27 cellular contexts compared by ENCODE assay signal in genomic region chr13:30846844-30847243, GRCh38. TPM values are rescaled to one million over a fixed set of nuclear protein-coding genes. Genes with fewer than 3 reads are reported as not detected.
DNase-seq lines count a peak whose midpoint lies in the region; ATAC-seq, FAIRE-seq and TF ChIP-seq lines count a peak whose summit lies in the region.
"Had no signal": no experiment of that assay in that cellular context is flagged by ENCODE, and none has a peak within 500 bp of the region (broad histone marks: within the 10 kb centered on the region; RNA-seq: fewer than 3 reads in every experiment).

No MANE protein-coding gene starts in this region.

- peak overlapping the region; percentile 7; the same call in 1 of the 2 replicates for H3K9ac ChIP-seq in HepG2 (ENCODE audit: insufficient read depth, low read depth, low read length)

- H3K27me3 Mint-ChIP-seq in activated T-helper 17 cell treated with anti-CD3 and anti-CD28 coated beads, Interleukin-2, amount 50 U/mL, for 72 hours: no peaks in the 10 kb centered on the region
- H3K27me3 Mint-ChIP-seq in CD8-positive, alpha-beta memory T cell: peaks cover 0 to 10% of the 10 kb centered on the region in 2 donors

- H3K9me3 ChIP-seq in HepG2 (ENCODE audit: low read length): no peaks in the 10 kb centered on the region
- H3K9me3 ChIP-seq in right lobe of liver: no peaks in the 10 kb centered on the region
- H3K9me3 ChIP-seq in CD8-positive, alpha-beta memory T cell (ENCODE audit: low read length): no peaks in the 10 kb centered on the region
- H3K9me3 ChIP-seq: HAP-1, uterus had no signal

- peak overlapping the region; percentile 57 for H3K4me2 ChIP-seq in HepG2 (ENCODE audit: low read depth, low read length)

- H3K36me3 ChIP-seq in HepG2 (replicated peaks in 1 of 2; ENCODE audit: control insufficient read depth in 1 of 2, insufficient read depth in 2 of 2, low read length in 2 of 2) (no peaks in the 10 kb centered on the region), right lobe of liver (no peaks in the 10 kb centered on the region)
- H3K36me3 ChIP-seq in CD8-positive, alpha-beta memory T cell (ENCODE audit: insufficient read depth, low read length): no peaks in the 10 kb centered on the region
- H3K36me3 ChIP-seq: esophagus muscularis mucosa, HAP-1, uterus had no signal

- TF ChIP-seq RAD21 in HepG2 (CRISPR knock-in tag; IDR thresholded peaks at IDR 0.05): no peak

- TF ChIP-seq CTCF in HepG2 (CRISPR knock-in tag; IDR thresholded peaks at IDR 0.05) (no peak), right lobe of liver (IDR thresholded peaks at IDR 0.05) (no peak)

- CTCF ChIA-PET in HepG2 (lab: Yijun Ruan, JAX; ENCODE audit: low intra/inter-chr PET ratio, low total read pairs): no interaction called here
- CTCF ChIA-PET in CD8-positive, alpha-beta memory T cell (lab: Charles Lee): interaction anchor here (0.7 kb wide), 1 partner anchor 18 kb away, joined by 4 read pairs; no protein-coding TSS in a partner anchor

- no peak for TF ChIP-seq EP300 in HepG2 (IDR thresholded peaks at IDR 0.05; ENCODE audit: low read depth in 2 of 2, low read length in 2 of 2)
- no peak for TF ChIP-seq EP300 in HepG2 (CRISPR knock-in tag; IDR thresholded peaks at IDR 0.05; ENCODE audit: borderline replicate concordance)

- in situ Hi-C loops in HepG2 (cut with HindIII; ENCODE audit: extremely low pct_ligation_motif_present, low pct_unique_long_range_greater_than_20kb): no loop called here

- H3K27ac ChIP-seq in HepG2 (ENCODE audit: extremely low read length, insufficient read depth, low read length) (peak overlapping the region; percentile 76), right lobe of liver (no peak overlapping the region)
- H3K27ac ChIP-seq in CD8-positive, alpha-beta memory T cell (ENCODE audit: low read depth, low read length): no peak overlapping the region

- H3K4me3 Mint-ChIP-seq in activated T-helper 17 cell treated with anti-CD3 and anti-CD28 coated beads, Interleukin-2, amount 50 U/mL, for 72 hours: no peak overlapping the region
- H3K4me3 Mint-ChIP-seq in CD8-positive, alpha-beta memory T cell: peak overlapping the region in 2 of 7 donors; percentile 8 to 22
- H3K4me3 Mint-ChIP-seq: activated naive CD4-positive, alpha-beta T cell treated with anti-CD3 and anti-CD28 coated beads for 36 hours had no signal

- BruUV-seq in HepG2 (replicated peaks; lab: Mats Ljungman, UMichigan): no TSS peak

- no peaks in the 10 kb centered on the region for H3K36me3 Mint-ChIP-seq in activated T-helper 17 cell treated with anti-CD3 and anti-CD28 coated beads, Interleukin-2, amount 50 U/mL, for 72 hours (ENCODE audit: low read depth)
- H3K36me3 Mint-ChIP-seq in CD8-positive, alpha-beta memory T cell: peaks cover 0 to 4% (median 0%) of the 10 kb centered on the region in 3 donors

- 2% methylated on average over 7 of the region's 7 CpGs for WGBS in HepG2 (ENCODE audit: low lambda C conversion rate)
- WGBS in right lobe of liver (ENCODE audit: insufficient coverage, low coverage, low lambda C conversion rate, missing lambda C conversion rate): 69% methylated on average over 3 of the region's 7 CpGs

- H3K27me3 ChIP-seq in HepG2 (ENCODE audit: control insufficient read depth in 1 of 2, insufficient read depth in 2 of 2, low read length in 2 of 2) (no peaks in the 10 kb centered on the region), right lobe of liver (no peaks in the 10 kb centered on the region)
- no peaks in the 10 kb centered on the region for H3K27me3 ChIP-seq in CD8-positive, alpha-beta memory T cell (ENCODE audit: insufficient read depth, low read length, poor library complexity, severe bottlenecking)
- H3K27me3 ChIP-seq: esophagus muscularis mucosa, uterus had no signal

- FAIRE-seq in HepG2 (lab: Jason Lieb, UNC): peak; percentile 85

- no peak overlapping the region for H2AFZ ChIP-seq in HepG2 (ENCODE audit: low read length)

- ATAC-seq in HepG2: peak; percentile 67
- ATAC-seq in right lobe of liver: no peak
- peak; percentile 80 for ATAC-seq in activated T-helper 17 cell treated with anti-CD3 and anti-CD28 coated beads, Interleukin-2, amount 50 U/mL, for 72 hours (replicated peaks)
- no peak for ATAC-seq in GM19452 (IDR thresholded peaks at IDR 0.05; ENCODE audit: unreplicated experiment)
- ATAC-seq: left colon had no signal

- peak overlapping the region in 1 of 3 experiments; percentile 41; a peak in 2 of 6 replicates for H3K4me3 ChIP-seq in HepG2 (replicated peaks in 1 of 3; ENCODE audit: insufficient read depth in 1 of 3, low read depth in 2 of 3, low read length in 3 of 3)
- no peak overlapping the region for H3K4me3 ChIP-seq in right lobe of liver
- H3K4me3 ChIP-seq in CD8-positive, alpha-beta memory T cell (ENCODE audit: low read length): no peak overlapping the region
- H3K4me3 ChIP-seq: esophagus muscularis mucosa, HAP-1, uterus had no signal

- POLR2A ChIA-PET in HepG2 (lab: Yijun Ruan, JAX): interaction anchor here (0.8 kb wide), 1 partner anchor 230 kb away, joined by 3 read pairs; the partner anchor contains the start of gene USPL1
- POLR2A ChIA-PET in CD8-positive, alpha-beta memory T cell (lab: Charles Lee): no interaction called here

- intact Hi-C loops in HepG2 (cut with micrococcal nuclease; ENCODE audit: unreplicated experiment) (loop anchor here (2.0 to 5.0 kb wide), 2 partner anchors 14 to 40 kb away; no protein-coding TSS in a partner anchor), right lobe of liver (cut with DNase I) (no loop called here)

- no peaks in the 10 kb centered on the region for H3K79me2 ChIP-seq in HepG2 (ENCODE audit: insufficient read depth, low read length)

- H3K9me3 Mint-ChIP-seq in activated T-helper 17 cell treated with anti-CD3 and anti-CD28 coated beads, Interleukin-2, amount 50 U/mL, for 72 hours: peaks cover 3% of the 10 kb centered on the region
- no peaks in the 10 kb centered on the region for H3K9me3 Mint-ChIP-seq in CD8-positive, alpha-beta memory T cell
- H3K9me3 Mint-ChIP-seq: activated naive CD4-positive, alpha-beta T cell treated with anti-CD3 and anti-CD28 coated beads for 36 hours had no signal

- H4K20me1 ChIP-seq in HepG2 (ENCODE audit: insufficient read depth, low read length): no peaks in the 10 kb centered on the region

- peak; percentile 77 for DNase-seq in HepG2 (ENCODE audit: low spot score)
- no peak for DNase-seq in right lobe of liver
- DNase-seq in kidney tubule cell (ENCODE audit: low spot score): peak; percentile 28
- no peak for DNase-seq in C1 segment of cervical spinal cord (lab: John Stamatoyannopoulos, UW)
- no peak for DNase-seq in islet precursor cell
- DNase-seq in CD8-positive, alpha-beta memory T cell: no peak
- DNase-seq: activated CD4-positive, alpha-beta T cell treated with anti-CD3 and anti-CD28 coated beads, Interleukin-2, amount 50 U/mL, for 1 hour; activated naive CD4-positive, alpha-beta T cell treated with anti-CD3 and anti-CD28 coated beads for 36 hours; amygdala; central memory CD4-positive, alpha-beta T cell; DMS79 treated with DMSO at 0.1 percent for 48 hours; Karpas-422; left colon; NCI-H1092; NCI-H2029; NCI-H345; OCI-M1; SIG-M5; T-helper 1 cell; uterus had no signal

- TF ChIP-seq POLR2A in HepG2 (IDR thresholded peaks at IDR 0.05; ENCODE audit: insufficient read depth in 1 of 2, low read depth in 2 of 2, low read length in 2 of 2) (no peak), right lobe of liver (IDR thresholded peaks at IDR 0.05) (no peak)

- peaks cover 22% of the 10 kb centered on the region for H3K4me1 Mint-ChIP-seq in activated T-helper 17 cell treated with anti-CD3 and anti-CD28 coated beads, Interleukin-2, amount 50 U/mL, for 72 hours
- H3K4me1 Mint-ChIP-seq in CD8-positive, alpha-beta memory T cell: peaks cover 13 to 18% (median 14%) of the 10 kb centered on the region in 3 donors

- H3K4me1 ChIP-seq in HepG2 (ENCODE audit: insufficient read depth, low read length) (peaks cover 88% of the 10 kb centered on the region), right lobe of liver (peaks cover 0 to 3% (median 0%) of the 10 kb centered on the region in 4 donors)
- H3K4me1 ChIP-seq in CD8-positive, alpha-beta memory T cell (ENCODE audit: insufficient read depth, low read length): no peaks in the 10 kb centered on the region
- H3K4me1 ChIP-seq: HAP-1, uterus had no signal

- H3K27ac Mint-ChIP-seq in activated T-helper 17 cell treated with anti-CD3 and anti-CD28 coated beads, Interleukin-2, amount 50 U/mL, for 72 hours: no peak overlapping the region
- H3K27ac Mint-ChIP-seq in CD8-positive, alpha-beta memory T cell: peak overlapping the region in 1 of 8 donors; percentile 32
- H3K27ac Mint-ChIP-seq: activated naive CD4-positive, alpha-beta T cell treated with anti-CD3 and anti-CD28 coated beads for 36 hours had no signal

TF ChIP-seq in HepG2, 621 proteins besides CTCF, POLR2A, EP300 and RAD21 (continues in another document):
- TF ChIP-seq ATF1 (CRISPR knock-in tag; IDR thresholded peaks at IDR 0.05) (no peak), ZMYM4 (CRISPR knock-in tag; IDR thresholded peaks at IDR 0.05) (peak; percentile 33; the same call in 1 of the 2 replicates)

RNA-seq across cellular contexts. Expression of gene MEDAG, which starts 59.2 kb away (rescaled TPM):
- not detected in 2 replicates for total RNA-seq in HepG2 (2016; rRNA removed; fragmentation: Illumina TruSeq; extraction: Trizol)
- not detected in 2 replicates for total RNA-seq in HepG2 (2016; cell fraction: cytosol; rRNA removed; fragmentation: Illumina TruSeq; extraction: Trizol; ENCODE audit: low read depth)
- total RNA-seq in HepG2 (2016; cell fraction: insoluble cytoplasmic fraction; rRNA removed; fragmentation: Illumina TruSeq; extraction: Trizol): not detected in 2 replicates
- not detected in 2 replicates for total RNA-seq in HepG2 (2016; cell fraction: membrane; rRNA removed; fragmentation: Illumina TruSeq; extraction: Trizol)
- not detected in 2 replicates for total RNA-seq in HepG2 (2016; cell fraction: nucleus; rRNA removed; fragmentation: Illumina TruSeq; extraction: Trizol)
- polyA plus RNA-seq in HepG2 (2011; rRNA removed): not detected in 2 replicates
- polyA plus RNA-seq in HepG2 (2011; cell fraction: cytosol; rRNA removed): not detected in 2 replicates
- polyA plus RNA-seq in HepG2 (2011; cell fraction: nucleus; rRNA removed): not detected in 2 replicates
- polyA plus RNA-seq in HepG2 (2012): not detected in 2 replicates
- not detected in 2 replicates for polyA plus RNA-seq in HepG2 (2016; cell fraction: cytosol; fragmentation: Illumina TruSeq; extraction: Trizol; ENCODE audit: low read depth)
- not detected in 2 replicates for polyA plus RNA-seq in HepG2 (2016; cell fraction: insoluble cytoplasmic fraction; fragmentation: Illumina TruSeq; extraction: Trizol; ENCODE audit: low read depth)
- not detected in 2 replicates for polyA plus RNA-seq in HepG2 (2016; cell fraction: membrane; fragmentation: Illumina TruSeq; extraction: Trizol; ENCODE audit: low read depth)
- polyA plus RNA-seq in HepG2 (2016; cell fraction: nucleus; fragmentation: Illumina TruSeq; extraction: Trizol; ENCODE audit: insufficient read depth, low read depth): not detected in 2 replicates
- polyA minus RNA-seq in HepG2 (2011; rRNA and poly(A)+ RNA removed; ENCODE audit: low replicate concordance): not detected in 2 replicates
- not detected in 2 replicates for polyA minus RNA-seq in HepG2 (2011; cell fraction: cytosol; rRNA and poly(A)+ RNA removed)
- not detected in 2 replicates for polyA minus RNA-seq in HepG2 (2011; cell fraction: nucleus; rRNA and poly(A)+ RNA removed)
- total RNA-seq in right lobe of liver: under 1 TPM in 3 of 6 experiments, not detected in 3; 0.24 to 0.44 (median 0.30) TPM
- total RNA-seq in activated T-helper 17 cell treated with anti-CD3 and anti-CD28 coated beads, Interleukin-2, amount 50 U/mL, for 72 hours: under 1 TPM in 1 of 2 donors, not detected in 1; 0.21 TPM
- total RNA-seq in CD8-positive, alpha-beta memory T cell: not detected
- not detected for polyA plus RNA-seq in CD8-positive, alpha-beta memory T cell
- total RNA-seq: activated naive CD4-positive, alpha-beta T cell treated with anti-CD3 and anti-CD28 coated beads for 36 hours; HT1080; mononuclear cell had no signal
- polyA plus RNA-seq: neural cell had no signal

Comparison
In these comparisons a context has a peak if more than half of its experiments do, and no peak if none do; other contexts are left out.
1. ATAC-seq: peak in HepG2 (single experiment) and activated T-helper 17 cell treated with anti-CD3 and anti-CD28 coated beads, Interleukin-2, amount 50 U/mL, for 72 hours (single experiment); none in right lobe of liver (0 of 4) and GM19452 (single experiment).
2. DNase-seq: peak in HepG2 (single experiment) and kidney tubule cell (single experiment); none in right lobe of liver (0 of 3), C1 segment of cervical spinal cord (0 of 14), islet precursor cell (single experiment) and CD8-positive, alpha-beta memory T cell (0 of 5).